In genomic region chr3:141412936-141413354, GRCh38 we compare ENCODE assay signal across 1 cellular context.
TF ChIP-seq lines count a peak whose summit lies in the region.

No MANE protein-coding gene starts in this region.

TF ChIP-seq in HepG2, 621 proteins besides CTCF, POLR2A, EP300 and RAD21 (continued from another document and continues in another):
- TF ChIP-seq ZNF770 (CRISPR knock-in tag; IDR thresholded peaks at IDR 0.05) (peak; percentile 47; the same call in 1 of the 2 replicates), PATZ1 (CRISPR knock-in tag; IDR thresholded peaks at IDR 0.05) (peak; percentile 46), MLXIP (CRISPR knock-in tag; IDR thresholded peaks at IDR 0.05; ENCODE audit: borderline replicate concordance) (no peak), ZNF674 (CRISPR knock-in tag; IDR thresholded peaks at IDR 0.05; ENCODE audit: low read depth) (no peak), ZNF432 (CRISPR knock-in tag; IDR thresholded peaks at IDR 0.05; ENCODE audit: borderline replicate concordance) (no peak), TOPORS (CRISPR knock-in tag; IDR thresholded peaks at IDR 0.05) (no peak), CEBPB (IDR thresholded peaks at IDR 0.05; ENCODE audit: borderline replicate concordance, low read depth, low read length) (peak; percentile 74), MEF2D (CRISPR knock-in tag; IDR thresholded peaks at IDR 0.05) (peak; percentile 36; the same call in 1 of the 2 replicates), SNAPC4 (CRISPR knock-in tag; IDR thresholded peaks at IDR 0.05) (no peak), ZNF740 (CRISPR knock-in tag; IDR thresholded peaks at IDR 0.05) (no peak), KDM6A (CRISPR knock-in tag; IDR thresholded peaks at IDR 0.05; ENCODE audit: low read depth) (no peak), NONO (IDR thresholded peaks at IDR 0.05) (no peak), NONO (CRISPR knock-in tag; conservative IDR thresholded peaks at IDR 0.05) (peak; percentile 75), PRDM15 (CRISPR knock-in tag; IDR thresholded peaks at IDR 0.05) (no peak), HNRNPK (IDR thresholded peaks at IDR 0.05; ENCODE audit: low read depth, low read length, poor library complexity, severe bottlenecking) (no peak), HHEX (CRISPR knock-in tag; IDR thresholded peaks at IDR 0.05) (no peak), ZNF121 (CRISPR knock-in tag; IDR thresholded peaks at IDR 0.05) (peak; percentile 40; the same call in 1 of the 2 replicates), HNRNPLL (IDR thresholded peaks at IDR 0.05; ENCODE audit: low read depth, low read length, poor library complexity, severe bottlenecking) (no peak), ZNF546 (CRISPR knock-in tag; conservative IDR thresholded peaks at IDR 0.05) (no peak), LRRFIP1 (CRISPR knock-in tag; conservative IDR thresholded peaks at IDR 0.05) (no peak), MAF1 (CRISPR knock-in tag; IDR thresholded peaks at IDR 0.05; ENCODE audit: borderline replicate concordance) (no peak), ZNF276 (CRISPR knock-in tag; IDR thresholded peaks at IDR 0.05; ENCODE audit: low read depth) (peak; percentile 83; the same call in 1 of the 2 replicates), ZSCAN29 (CRISPR knock-in tag; conservative IDR thresholded peaks at IDR 0.05) (no peak), THAP9 (CRISPR knock-in tag; IDR thresholded peaks at IDR 0.05; ENCODE audit: borderline replicate concordance) (no peak; the same call in 1 of the 2 replicates), ZNF784 (CRISPR knock-in tag; IDR thresholded peaks at IDR 0.05; ENCODE audit: borderline replicate concordance) (no peak; the same call in 1 of the 2 replicates), ZNF567 (CRISPR knock-in tag; IDR thresholded peaks at IDR 0.05; ENCODE audit: borderline replicate concordance) (no peak), SMAD1 (CRISPR knock-in tag; IDR thresholded peaks at IDR 0.05; ENCODE audit: borderline replicate concordance, low read depth) (no peak)
